ENCODE assay signal across 11 cellular contexts in the genomic region with DNA sequence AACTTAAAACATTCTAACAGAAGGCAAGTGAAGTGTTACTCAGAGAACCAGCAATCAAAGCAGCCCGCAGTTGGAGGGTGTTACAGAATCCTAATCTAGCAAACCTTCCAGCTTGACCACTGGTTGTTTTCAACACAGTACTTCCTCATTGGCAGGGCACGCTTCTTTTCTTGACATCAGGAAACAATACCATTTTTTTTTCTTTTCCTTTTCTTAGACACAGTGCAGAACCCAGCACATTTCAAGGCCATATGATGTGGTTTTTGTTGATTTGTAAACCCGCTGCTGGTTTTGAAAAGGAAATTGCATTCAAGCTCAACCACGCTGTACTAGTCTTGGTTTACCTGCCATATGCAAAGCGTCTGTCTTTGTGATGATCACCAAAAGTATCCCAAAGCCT. TPM values are rescaled to one million over a fixed set of nuclear protein-coding genes. Genes with fewer than 3 reads are reported as not detected.
DNase-seq lines count a peak whose midpoint lies in the region; ATAC-seq and TF ChIP-seq lines count a peak whose summit lies in the region.
"Had no signal": no experiment of that assay in that cellular context is flagged by ENCODE, and none has a peak within 500 bp of the region (broad histone marks: within the 10 kb centered on the region; RNA-seq: fewer than 3 reads in every experiment).

No MANE protein-coding gene starts in this region.

- intact Hi-C loops in psoas muscle (cut with DNase I), result loop anchor here in 1 of 2 donors (2.0 kb wide), 1 partner anchor 30 kb away; no protein-coding TSS in a partner anchor

- WGBS in psoas muscle, 3 donors, result 66 to 69% (median 67%) methylated on average over 5 of the region's 5 CpGs

- no peak for TF ChIP-seq CTCF in psoas muscle (IDR thresholded peaks at IDR 0.05)

- peaks cover 0 to 6% of the 10 kb centered on the region in 2 donors for H3K36me3 Mint-ChIP-seq in activated naive CD4-positive, alpha-beta T cell treated with anti-CD3 and anti-CD28 coated beads, Interleukin-2, amount 50 U/mL, for 72 hours

- no peaks in the 10 kb centered on the region for H3K9me3 ChIP-seq in psoas muscle

- H3K27ac ChIP-seq in psoas muscle, result peak overlapping the region; percentile 95

- H3K4me3 ChIP-seq in psoas muscle, result peak overlapping the region; percentile 16
- H3K4me3 ChIP-seq: smooth muscle cell had no signal

- peak; percentile 59 for ATAC-seq in GM18907 (IDR thresholded peaks at IDR 0.05; ENCODE audit: unreplicated experiment)
- peak; percentile 59 for ATAC-seq in HG03565 (IDR thresholded peaks at IDR 0.05; ENCODE audit: unreplicated experiment)
- no peak for ATAC-seq in psoas muscle
- no peak for ATAC-seq in GM18505 (IDR thresholded peaks at IDR 0.05; ENCODE audit: unreplicated experiment)
- no peak for ATAC-seq in activated naive CD4-positive, alpha-beta T cell treated with anti-CD3 and anti-CD28 coated beads, Interleukin-2, amount 50 U/mL, for 72 hours
- ATAC-seq in esophagus mucosa, result no peak

- TF ChIP-seq POLR2A in GM18505 (IDR thresholded peaks at IDR 0.05; ENCODE audit: borderline replicate concordance, extremely low read depth, insufficient read depth, insufficient read length), result no peak

- no peak overlapping the region for H3K27ac Mint-ChIP-seq in activated naive CD4-positive, alpha-beta T cell treated with anti-CD3 and anti-CD28 coated beads, Interleukin-2, amount 50 U/mL, for 72 hours
- H3K27ac Mint-ChIP-seq: endodermal cell had no signal

- H3K4me1 ChIP-seq in psoas muscle, result peaks cover 97% of the 10 kb centered on the region

- peaks cover 0 to 39% of the 10 kb centered on the region in 2 donors for H3K36me3 ChIP-seq in psoas muscle (ENCODE audit: insufficient read depth in 1 of 2, low read depth in 1 of 2)

- peaks cover 4 to 5% of the 10 kb centered on the region in 2 donors for H3K9me3 Mint-ChIP-seq in activated naive CD4-positive, alpha-beta T cell treated with anti-CD3 and anti-CD28 coated beads, Interleukin-2, amount 50 U/mL, for 72 hours

- H3K27me3 ChIP-seq in psoas muscle (ENCODE audit: insufficient read depth in 3 of 3, low read length in 2 of 3), result no peaks in the 10 kb centered on the region

- peak; percentile 61 for DNase-seq in dermis blood vessel endothelial cell
- no peak for DNase-seq in psoas muscle
- DNase-seq in activated naive CD4-positive, alpha-beta T cell treated with anti-CD3 and anti-CD28 coated beads, Interleukin-2, amount 50 U/mL, for 72 hours (ENCODE audit: low spot score in 2 of 2), result no peak
- no peak for DNase-seq in NCI-H146 (lab: John Stamatoyannopoulos, UW)
- DNase-seq: endodermal cell, NCI-H1436 treated with DMSO at 0.1 percent for 48 hours had no signal

RNA-seq across cellular contexts. Expression of a gene that starts 33.4 kb away (rescaled TPM):
- total RNA-seq in dermis blood vessel endothelial cell (38.6 and 45.6 TPM in 2 replicates), psoas muscle (10 to 100 TPM; 20.8 to 47.4 (median 30.7) TPM), esophagus mucosa (0.76 TPM)
- polyA plus RNA-seq in psoas muscle, result 10 to 100 TPM in 2 of 3 donors, 1 to 10 TPM in 1; 1.8 to 28.4 (median 13.6) TPM
- total RNA-seq in activated naive CD4-positive, alpha-beta T cell treated with anti-CD3 and anti-CD28 coated beads, Interleukin-2, amount 50 U/mL, for 72 hours, result under 1 TPM in 1 of 2 donors, not detected in 1; 0.08 TPM

Comparison
In these comparisons a context has a peak if more than half of its experiments do, and no peak if none do; other contexts are left out.
1. ATAC-seq: peak in GM18907 (single experiment) and HG03565 (single experiment); none in psoas muscle (0 of 4), GM18505 (single experiment), activated naive CD4-positive, alpha-beta T cell treated with anti-CD3 and anti-CD28 coated beads, Interleukin-2, amount 50 U/mL, for 72 hours (0 of 2) and esophagus mucosa (single experiment).
2. RNA of a gene that starts 33.4 kb away (total RNA-seq): 38.6 to 45.6 TPM in dermis blood vessel endothelial cell and 20.8 to 47.4 TPM in psoas muscle; 0.76 TPM in esophagus mucosa (single experiment) and 0.08 TPM in activated naive CD4-positive, alpha-beta T cell treated with anti-CD3 and anti-CD28 coated beads, Interleukin-2, amount 50 U/mL, for 72 hours; every median in the first group is over 10 times any median in the second.